In the genomic region with DNA sequence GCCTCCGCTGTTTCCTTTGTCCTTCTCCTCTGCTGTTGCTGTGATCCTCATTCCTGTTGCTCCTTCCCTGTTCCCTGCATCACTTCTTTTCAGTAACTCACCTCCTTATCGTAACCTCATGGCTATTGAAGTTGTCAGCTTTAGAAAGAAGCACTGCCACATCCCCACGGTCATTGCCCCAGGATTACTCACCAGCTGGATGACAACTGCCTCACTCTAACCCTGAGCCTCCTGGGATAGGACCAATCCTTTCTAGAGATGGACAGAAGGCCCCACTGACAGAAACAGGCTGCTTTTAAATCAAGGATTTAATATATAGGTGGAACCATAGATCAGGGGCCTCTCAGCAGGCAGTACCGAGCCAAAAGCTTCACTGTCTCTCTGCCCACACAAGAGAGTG, we compare ENCODE assay signal across 21 cellular contexts. TPM values are rescaled to one million over a fixed set of nuclear protein-coding genes. Genes with fewer than 3 reads are reported as not detected.
"Had no signal": no experiment of that assay in that cellular context is flagged by ENCODE, and none has a peak within 500 bp of the region (broad histone marks: within the 10 kb centered on the region; RNA-seq: fewer than 3 reads in every experiment).

No MANE protein-coding gene starts in this region.

- H3K27ac Mint-ChIP-seq: effector memory CD8-positive, alpha-beta T cell; stimulated activated effector memory CD8-positive, alpha-beta T cell treated with anti-CD3 and anti-CD28 coated beads, Interleukin-12 subunit alpha, Interleukin-12 subunit beta, amount 100 ng/mL, for 72 hours had no signal

- H3K36me3 ChIP-seq: sigmoid colon, stomach, thyroid gland, uterus had no signal

- H3K9me3 ChIP-seq: psoas muscle, sigmoid colon, stomach, thyroid gland, uterus had no signal

- DNase-seq: cerebellar nuclear complex; cortex of kidney; effector memory CD8-positive, alpha-beta T cell; head of caudate nucleus; mesenchymal stem cell; midbrain; naive thymus-derived CD4-positive, alpha-beta T cell; posterior cingulate gyrus; psoas muscle; right cardiac atrium; sigmoid colon; stimulated activated CD4-positive, alpha-beta T cell treated with anti-CD3 and anti-CD28 coated beads, Interleukin-2, amount 100 ng/mL, for 24 hours; stimulated activated CD4-positive, alpha-beta T cell treated with anti-CD3 and anti-CD28 coated beads, Interleukin-4, amount 100 ng/mL, for 24 hours; stimulated activated naive CD4-positive, alpha-beta T cell treated with Interleukin-2 at 50 U/mL for 16 hours; stomach; thyroid gland; trophoblast cell; uterus had no signal

- H3K36me3 Mint-ChIP-seq: stimulated activated effector memory CD8-positive, alpha-beta T cell treated with anti-CD3 and anti-CD28 coated beads, Interleukin-12 subunit alpha, Interleukin-12 subunit beta, amount 100 ng/mL, for 72 hours had no signal

- H3K27ac ChIP-seq: psoas muscle, sigmoid colon, stomach, thyroid gland, uterus had no signal

- ATAC-seq: effector memory CD8-positive, alpha-beta T cell; left lobe of liver; naive thymus-derived CD4-positive, alpha-beta T cell; psoas muscle; right cardiac atrium; stimulated activated effector memory CD8-positive, alpha-beta T cell treated with anti-CD3 and anti-CD28 coated beads, Interleukin-12 subunit alpha, Interleukin-12 subunit beta, amount 100 ng/mL, for 72 hours had no signal

- H3K9me3 Mint-ChIP-seq: effector memory CD8-positive, alpha-beta T cell; naive thymus-derived CD4-positive, alpha-beta T cell; stimulated activated effector memory CD8-positive, alpha-beta T cell treated with anti-CD3 and anti-CD28 coated beads, Interleukin-12 subunit alpha, Interleukin-12 subunit beta, amount 100 ng/mL, for 72 hours had no signal

- H3K4me3 Mint-ChIP-seq: effector memory CD8-positive, alpha-beta T cell; naive thymus-derived CD4-positive, alpha-beta T cell; stimulated activated effector memory CD8-positive, alpha-beta T cell treated with anti-CD3 and anti-CD28 coated beads, Interleukin-12 subunit alpha, Interleukin-12 subunit beta, amount 100 ng/mL, for 72 hours had no signal

- H3K4me3 ChIP-seq: psoas muscle, sigmoid colon, stomach, thyroid gland, uterus had no signal

- H3K4me1 ChIP-seq: uterus had no signal

- H3K27me3 ChIP-seq: sigmoid colon, stomach, thyroid gland, uterus had no signal

RNA-seq across cellular contexts. Expression of gene FHIT, which starts 4.1 kb away (rescaled TPM):
- polyA plus RNA-seq: neural cell had no signal
